1 cellular context compared by ENCODE assay signal in genomic region chr11:22624742-22625447, GRCh38.
TF ChIP-seq lines count a peak whose summit lies in the region.

No MANE protein-coding gene starts in this region.

TF ChIP-seq in K562, 482 proteins besides CTCF, POLR2A, EP300 and RAD21 (continued from another document and continues in another):
- TF ChIP-seq ZMIZ1 (IDR thresholded peaks at IDR 0.05; ENCODE audit: low read depth in 2 of 2, low read length in 2 of 2) (no peak), CEBPB (tag; IDR thresholded peaks at IDR 0.05) (peak; percentile 91), SMC3 (conservative IDR thresholded peaks at IDR 0.05; ENCODE audit: insufficient read depth, low read depth, low read length) (no peak), ARID3A (IDR thresholded peaks at IDR 0.05; ENCODE audit: borderline replicate concordance, low read depth, low read length) (no peak), TEAD4 (IDR thresholded peaks at IDR 0.05; ENCODE audit: low read length) (no peak), TEAD4 (CRISPR knock-in tag; IDR thresholded peaks at IDR 0.05; ENCODE audit: borderline replicate concordance) (no peak), U2AF2 (optimal IDR thresholded peaks at IDR 0.05; ENCODE audit: low read depth, low read length) (no peak), ZNF24 (IDR thresholded peaks at IDR 0.05) (no peak), SMARCA4 (IDR thresholded peaks at IDR 0.05) (peak; percentile 38; the same call in 1 of the 2 replicates), MLX (CRISPR knock-in tag; conservative IDR thresholded peaks at IDR 0.05) (no peak), CTCFL (IDR thresholded peaks at IDR 0.05; ENCODE audit: borderline replicate concordance, insufficient read depth, low read depth, low read length, poor library complexity, severe bottlenecking) (peak; percentile 43), E2F6 (IDR thresholded peaks at IDR 0.05; ENCODE audit: borderline replicate concordance in 1 of 2, extremely low read depth in 1 of 2, insufficient read depth in 1 of 2, insufficient read length in 1 of 2, low read depth in 1 of 2, low read length in 1 of 2, poor library complexity in 1 of 2, severe bottlenecking in 1 of 2) (peak; percentile 29 to 53), ZNF274 (IDR thresholded peaks at IDR 0.05; ENCODE audit: borderline replicate concordance, low read depth, low read length) (no peak), ZBTB12 (CRISPR knock-in tag; IDR thresholded peaks at IDR 0.05) (no peak), ZNF140 (CRISPR knock-in tag; IDR thresholded peaks at IDR 0.05) (no peak), RBM14 (IDR thresholded peaks at IDR 0.05; ENCODE audit: borderline replicate concordance, insufficient read depth, low read depth, low read length) (no peak), ZBTB1 (CRISPR knock-in tag; IDR thresholded peaks at IDR 0.05; ENCODE audit: borderline replicate concordance, low read depth) (0 out of 2 replicates have a peak, but pooled peaks have one; percentile 10), MCM3 (IDR thresholded peaks at IDR 0.05) (no peak), KLF10 (CRISPR knock-in tag; IDR thresholded peaks at IDR 0.05) (no peak), SUPT5H (IDR thresholded peaks at IDR 0.05) (no peak), SAP30 (IDR thresholded peaks at IDR 0.05; ENCODE audit: borderline replicate concordance, insufficient read depth, low read depth, low read length, poor library complexity, severe bottlenecking) (no peak), DPF2 (IDR thresholded peaks at IDR 0.05) (no peak), PHB (CRISPR knock-in tag; IDR thresholded peaks at IDR 0.05) (no peak), MAX (CRISPR knock-in tag; IDR thresholded peaks at IDR 0.05) (no peak), FOXP1 (CRISPR knock-in tag; IDR thresholded peaks at IDR 0.05) (no peak), CTBP1 (IDR thresholded peaks at IDR 0.05; ENCODE audit: borderline replicate concordance) (peak; percentile 71), ZFP91 (CRISPR knock-in tag; IDR thresholded peaks at IDR 0.05) (no peak), GTF2E2 (tag; IDR thresholded peaks at IDR 0.05) (no peak), FUS (optimal IDR thresholded peaks at IDR 0.05; ENCODE audit: low read depth, low read length) (no peak), NR2C1 (IDR thresholded peaks at IDR 0.05) (peak; percentile 75), NR2C1 (tag; IDR thresholded peaks at IDR 0.05) (peak; percentile 75; the same call in 1 of the 2 replicates), KLF6 (CRISPR knock-in tag; IDR thresholded peaks at IDR 0.05; ENCODE audit: borderline replicate concordance) (no peak), ZKSCAN8 (CRISPR knock-in tag; IDR thresholded peaks at IDR 0.05) (no peak), TARDBP (IDR thresholded peaks at IDR 0.05) (no peak), TAF7 (tag; IDR thresholded peaks at IDR 0.05) (no peak), STAT5A (IDR thresholded peaks at IDR 0.05; ENCODE audit: borderline replicate concordance, low read length) (no peak), PTBP1 (IDR thresholded peaks at IDR 0.05; ENCODE audit: low read depth, low read length) (no peak), GATAD2A (IDR thresholded peaks at IDR 0.05) (no peak), FOXP4 (CRISPR knock-in tag; IDR thresholded peaks at IDR 0.05; ENCODE audit: borderline replicate concordance) (no peak), TCF7 (IDR thresholded peaks at IDR 0.05; ENCODE audit: borderline replicate concordance) (no peak), ZNF512 (tag; IDR thresholded peaks at IDR 0.05) (no peak), BCL6 (CRISPR knock-in tag; IDR thresholded peaks at IDR 0.05) (no peak), ZNF224 (CRISPR knock-in tag; IDR thresholded peaks at IDR 0.05) (no peak), SMAD3 (CRISPR knock-in tag; conservative IDR thresholded peaks at IDR 0.05) (no peak), HMG20B (CRISPR knock-in tag; IDR thresholded peaks at IDR 0.05) (no peak), ZNF212 (CRISPR knock-in tag; IDR thresholded peaks at IDR 0.05) (no peak), THAP7 (CRISPR knock-in tag; IDR thresholded peaks at IDR 0.05) (no peak), NELFE (IDR thresholded peaks at IDR 0.05; ENCODE audit: insufficient read depth, insufficient read length) (no peak)
